ENCODE assay signal across 1 cellular context in genomic region chr1:56156937-56157336, GRCh38.
TF ChIP-seq lines count a peak whose summit lies in the region.

No MANE protein-coding gene starts in this region.

TF ChIP-seq in GM23338, 12 proteins besides CTCF, POLR2A, EP300 and RAD21 (continued from another document):
- TF ChIP-seq REST (IDR thresholded peaks at IDR 0.05; ENCODE audit: unreplicated experiment) (no peak), ZNF114 (CRISPR knock-in tag; IDR thresholded peaks at IDR 0.05) (no peak), STAT1 (IDR thresholded peaks at IDR 0.05; ENCODE audit: unreplicated experiment) (no peak), ZNF331 (CRISPR knock-in tag; IDR thresholded peaks at IDR 0.05; ENCODE audit: low read depth) (no peak), ZNF462 (CRISPR knock-in tag; IDR thresholded peaks at IDR 0.05) (no peak), ETS1 (IDR thresholded peaks at IDR 0.05) (no peak), NANOG (IDR thresholded peaks at IDR 0.05; ENCODE audit: borderline replicate concordance) (no peak), JUNB (IDR thresholded peaks at IDR 0.05; ENCODE audit: unreplicated experiment) (no peak)
